ENCODE assay signal across 19 cellular contexts in genomic region chr7:132490474-132490873, GRCh38.
DNase-seq lines count a peak whose midpoint lies in the region; ATAC-seq and TF ChIP-seq lines count a peak whose summit lies in the region.
"Had no signal": no experiment of that assay in that cellular context is flagged by ENCODE, and none has a peak within 500 bp of the region (broad histone marks: within the 10 kb centered on the region; RNA-seq: fewer than 3 reads in every experiment).

No MANE protein-coding gene starts in this region.

- H3K4me3 Mint-ChIP-seq in natural killer cell = peak overlapping the region; percentile 67
- H3K4me3 Mint-ChIP-seq in natural killer cell treated with Interleukin-12 subunit alpha and Interleukin-12 subunit beta and Interleukin-15 and Interleukin-18, amount 100 ng/mL, for 72 hours = no peak overlapping the region
- H3K4me3 Mint-ChIP-seq in immature natural killer cell = peak overlapping the region; percentile 50 to 62 (median 58)
- H3K4me3 Mint-ChIP-seq: B cell; CD4-positive, alpha-beta T cell; CD8-positive, alpha-beta T cell had no signal

- TF ChIP-seq CTCF in natural killer cell (IDR thresholded peaks at IDR 0.05) (no peak), Loucy (conservative IDR thresholded peaks at IDR 0.05; ENCODE audit: low read length) (no peak)

- H3K27ac ChIP-seq in BLaER1 = peak overlapping the region; percentile 68; the same call in 1 of the 2 replicates
- H3K27ac ChIP-seq: 22Rv1, A549, C4-2B had no signal

- no peak for DNase-seq in natural killer cell
- DNase-seq in natural killer cell treated with Interleukin-12 subunit alpha and Interleukin-12 subunit beta and Interleukin-15 and Interleukin-18, amount 100 ng/mL, for 72 hours (ENCODE audit: low spot score) = no peak
- peak; percentile 55 to 73 (median 62) for DNase-seq in immature natural killer cell
- DNase-seq in NCI-H1417 (lab: John Stamatoyannopoulos, UW) = no peak
- DNase-seq: AML-193; Caco-2; Calu3; CD4-positive, alpha-beta T cell; CD8-positive, alpha-beta T cell; DMS79 treated with DMSO at 0.1 percent for 48 hours; GF-D8 had no signal

- H3K4me2 ChIP-seq in BLaER1 (peak overlapping the region; percentile 72), Loucy (ENCODE audit: low read depth, low read length, poor library complexity, severe bottlenecking) (peak overlapping the region; percentile 28)
- H3K4me2 ChIP-seq: A549 had no signal

- H3K9me3 ChIP-seq in BLaER1 (peaks cover 11% of the 10 kb centered on the region), Loucy (ENCODE audit: insufficient read depth, low read depth, low read length) (no peaks in the 10 kb centered on the region)
- H3K9me3 ChIP-seq: A549, Caco-2 had no signal

- H2AFZ ChIP-seq in Loucy (ENCODE audit: low read length) = no peak overlapping the region

- H3K4me1 ChIP-seq in BLaER1 = peaks cover 44% of the 10 kb centered on the region
- peaks cover 57% of the 10 kb centered on the region for H3K4me1 ChIP-seq in Loucy (ENCODE audit: insufficient read depth, low read length, poor library complexity, severe bottlenecking)
- H3K4me1 ChIP-seq: A549, Caco-2 had no signal

- no peaks in the 10 kb centered on the region for H3K9me3 Mint-ChIP-seq in natural killer cell
- peaks cover 4% of the 10 kb centered on the region for H3K9me3 Mint-ChIP-seq in natural killer cell treated with Interleukin-12 subunit alpha and Interleukin-12 subunit beta and Interleukin-15 and Interleukin-18, amount 100 ng/mL, for 72 hours
- no peaks in the 10 kb centered on the region for H3K9me3 Mint-ChIP-seq in immature natural killer cell
- H3K9me3 Mint-ChIP-seq: CD4-positive, alpha-beta T cell; CD8-positive, alpha-beta T cell had no signal

- no peaks in the 10 kb centered on the region for H3K9me2 ChIP-seq in Loucy (replicated peaks; ENCODE audit: low read depth, low read length)

- ATAC-seq in natural killer cell (peak; percentile 33 to 55 (median 40)), GM18861 (IDR thresholded peaks at IDR 0.05; ENCODE audit: unreplicated experiment) (no peak), HG02798 (IDR thresholded peaks at IDR 0.05; ENCODE audit: poor library complexity, unreplicated experiment) (no peak)
- ATAC-seq in natural killer cell treated with Interleukin-12 subunit alpha and Interleukin-12 subunit beta and Interleukin-15 and Interleukin-18, amount 100 ng/mL, for 72 hours = no peak
- ATAC-seq: A549; CD8-positive, alpha-beta T cell had no signal

- H3K36me3 ChIP-seq in BLaER1 = no peaks in the 10 kb centered on the region
- no peaks in the 10 kb centered on the region for H3K36me3 ChIP-seq in Loucy (ENCODE audit: insufficient read depth, low read length)

- H3K9ac ChIP-seq in BLaER1 (peak overlapping the region; percentile 57; the same call in 1 of the 2 replicates), Loucy (ENCODE audit: low read depth, low read length, poor library complexity, severe bottlenecking) (no peak overlapping the region)

- peak overlapping the region; percentile 47 to 72 for H3K27ac Mint-ChIP-seq in natural killer cell
- no peak overlapping the region for H3K27ac Mint-ChIP-seq in natural killer cell treated with Interleukin-12 subunit alpha and Interleukin-12 subunit beta and Interleukin-15 and Interleukin-18, amount 100 ng/mL, for 72 hours
- H3K27ac Mint-ChIP-seq in immature natural killer cell = peak overlapping the region; percentile 62 to 99 (median 92)
- H3K27ac Mint-ChIP-seq: B cell; CD4-positive, alpha-beta T cell; CD8-positive, alpha-beta T cell had no signal

- H3K27me3 ChIP-seq in BLaER1 (no peaks in the 10 kb centered on the region), Loucy (ENCODE audit: insufficient read depth, low read length, poor library complexity, severe bottlenecking) (no peaks in the 10 kb centered on the region)

- H3K4me1 Mint-ChIP-seq in natural killer cell (peaks cover 65 to 73% of the 10 kb centered on the region in 2 donors), immature natural killer cell (peaks cover 74 to 76% of the 10 kb centered on the region in 2 donors)
- peaks cover 48 to 63% of the 10 kb centered on the region in 2 donors for H3K4me1 Mint-ChIP-seq in natural killer cell treated with Interleukin-12 subunit alpha and Interleukin-12 subunit beta and Interleukin-15 and Interleukin-18, amount 100 ng/mL, for 72 hours (ENCODE audit: low read depth in 2 of 2)
- H3K4me1 Mint-ChIP-seq: B cell had no signal

- intact Hi-C loops in natural killer cell (cut with micrococcal nuclease) = loop anchor here (1.0 kb wide), 1 partner anchor 59 kb away; no protein-coding TSS in a partner anchor

- no peaks in the 10 kb centered on the region for H3K79me2 ChIP-seq in Loucy (ENCODE audit: insufficient read depth, low read length)

- H3K36me3 Mint-ChIP-seq in natural killer cell (no peaks in the 10 kb centered on the region), immature natural killer cell (peaks cover 0 to 3% (median 0%) of the 10 kb centered on the region in 3 donors)
- H3K36me3 Mint-ChIP-seq in natural killer cell treated with Interleukin-12 subunit alpha and Interleukin-12 subunit beta and Interleukin-15 and Interleukin-18, amount 100 ng/mL, for 72 hours = no peaks in the 10 kb centered on the region
- H3K36me3 Mint-ChIP-seq: CD8-positive, alpha-beta T cell had no signal

- H3F3A ChIP-seq in Loucy (ENCODE audit: low read depth) = 0 out of 2 replicates have a peak, but pooled peaks cover under 1% of the 10 kb centered on the region

- H3K27me3 Mint-ChIP-seq in natural killer cell (ENCODE audit: low read depth in 2 of 2) = peaks cover 0 to 6% of the 10 kb centered on the region in 2 donors
- no peaks in the 10 kb centered on the region for H3K27me3 Mint-ChIP-seq in natural killer cell treated with Interleukin-12 subunit alpha and Interleukin-12 subunit beta and Interleukin-15 and Interleukin-18, amount 100 ng/mL, for 72 hours
- peaks cover 13 to 29% (median 20%) of the 10 kb centered on the region in 3 donors for H3K27me3 Mint-ChIP-seq in immature natural killer cell (ENCODE audit: low read depth in 3 of 3)
- H3K27me3 Mint-ChIP-seq: CD4-positive, alpha-beta T cell had no signal

- H4K20me1 ChIP-seq in BLaER1 (no peaks in the 10 kb centered on the region), Loucy (ENCODE audit: insufficient read depth, low read length, poor library complexity, severe bottlenecking) (no peaks in the 10 kb centered on the region)

- no peak overlapping the region for H3K4me3 ChIP-seq in BLaER1
- no peak overlapping the region for H3K4me3 ChIP-seq in Loucy (ENCODE audit: low read length, poor library complexity, severe bottlenecking)
- H3K4me3 ChIP-seq: A549 had no signal

Comparison
In these comparisons a context has a peak if more than half of its experiments do, and no peak if none do; other contexts are left out.
1. ATAC-seq: peak in natural killer cell (3 of 3); none in natural killer cell treated with Interleukin-12 subunit alpha and Interleukin-12 subunit beta and Interleukin-15 and Interleukin-18, amount 100 ng/mL, for 72 hours (0 of 2), GM18861 (single experiment) and HG02798 (single experiment).
2. H3K27ac Mint-ChIP-seq: peak in natural killer cell (2 of 2) and immature natural killer cell (6 of 6); none in natural killer cell treated with Interleukin-12 subunit alpha and Interleukin-12 subunit beta and Interleukin-15 and Interleukin-18, amount 100 ng/mL, for 72 hours (0 of 2).
3. DNase-seq: peak in immature natural killer cell (3 of 3); none in natural killer cell (single experiment), natural killer cell treated with Interleukin-12 subunit alpha and Interleukin-12 subunit beta and Interleukin-15 and Interleukin-18, amount 100 ng/mL, for 72 hours (single experiment) and NCI-H1417 (0 of 3).